8 cellular contexts compared by ENCODE assay signal in the genomic region with DNA sequence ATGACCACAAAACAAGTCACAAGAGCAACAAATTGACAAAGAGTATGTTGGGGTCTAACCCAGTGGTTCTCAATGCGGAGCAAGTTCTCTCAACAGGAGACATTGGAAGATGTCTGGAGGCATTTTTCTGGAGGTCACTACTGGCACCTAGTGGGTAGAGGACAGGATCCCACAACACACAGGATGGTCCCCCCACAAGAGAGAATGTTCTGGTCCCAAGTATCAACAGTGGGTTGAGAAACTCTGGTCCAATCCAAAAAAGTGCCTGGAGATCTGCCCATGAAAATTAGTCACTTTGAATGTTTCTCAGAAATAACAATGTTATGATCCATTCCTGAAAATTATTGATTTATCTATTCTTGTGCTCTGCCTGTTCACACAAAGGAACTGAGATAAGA. TPM values are rescaled to one million over a fixed set of nuclear protein-coding genes. Genes with fewer than 3 reads are reported as not detected.
DNase-seq lines count a peak whose midpoint lies in the region; ATAC-seq and TF ChIP-seq lines count a peak whose summit lies in the region.

No MANE protein-coding gene starts in this region.

- no peak for DNase-seq in activated CD8-positive, alpha-beta memory T cell treated with anti-CD3 and anti-CD28 coated beads, Interleukin-2, amount 10 ng/mL, durations not matched to agents 7 days and 5 days
- DNase-seq in activated CD8-positive, alpha-beta memory T cell treated with anti-CD3 and anti-CD28 coated beads, Interleukin-2, amount 50 U/mL, for 48 hours, result no peak
- DNase-seq in activated naive CD8-positive, alpha-beta T cell treated with anti-CD3 and anti-CD28 coated beads, Interleukin-2, amount 10 ng/mL, durations not matched to agents 7 days and 5 days, result no peak
- DNase-seq in kidney tubule cell (ENCODE audit: low spot score) (peak; percentile 56), type B pancreatic cell (ENCODE audit: extremely low spot score, unreplicated experiment) (no peak), anterior cingulate cortex (lab: John Stamatoyannopoulos, UW) (no peak), retina (no peak)

- peaks cover 2% of the 10 kb centered on the region for H3K9me3 Mint-ChIP-seq in activated CD8-positive, alpha-beta memory T cell treated with anti-CD3 and anti-CD28 coated beads, Interleukin-2, amount 10 ng/mL, durations not matched to agents 7 days and 5 days (ENCODE audit: low read depth)
- H3K9me3 Mint-ChIP-seq in activated naive CD8-positive, alpha-beta T cell treated with anti-CD3 and anti-CD28 coated beads, Interleukin-2, amount 10 ng/mL, durations not matched to agents 7 days and 5 days, result peaks cover 2% of the 10 kb centered on the region
- H3K9me3 Mint-ChIP-seq in type B pancreatic cell, result peaks cover 4% of the 10 kb centered on the region

- peaks cover 3% of the 10 kb centered on the region for H3K27me3 Mint-ChIP-seq in activated CD8-positive, alpha-beta memory T cell treated with anti-CD3 and anti-CD28 coated beads, Interleukin-2, amount 10 ng/mL, durations not matched to agents 7 days and 5 days
- H3K27me3 Mint-ChIP-seq in activated naive CD8-positive, alpha-beta T cell treated with anti-CD3 and anti-CD28 coated beads, Interleukin-2, amount 10 ng/mL, durations not matched to agents 7 days and 5 days, result peaks cover 6% of the 10 kb centered on the region
- H3K27me3 Mint-ChIP-seq in type B pancreatic cell, result peaks cover 5% of the 10 kb centered on the region

- H3K4me1 Mint-ChIP-seq in activated CD8-positive, alpha-beta memory T cell treated with anti-CD3 and anti-CD28 coated beads, Interleukin-2, amount 10 ng/mL, durations not matched to agents 7 days and 5 days, result peaks cover 62% of the 10 kb centered on the region
- H3K4me1 Mint-ChIP-seq in activated naive CD8-positive, alpha-beta T cell treated with anti-CD3 and anti-CD28 coated beads, Interleukin-2, amount 10 ng/mL, durations not matched to agents 7 days and 5 days, result peaks cover 26% of the 10 kb centered on the region
- peaks cover 52% of the 10 kb centered on the region for H3K4me1 Mint-ChIP-seq in type B pancreatic cell (ENCODE audit: unreplicated experiment)

- CTCF ChIA-PET in activated CD8-positive, alpha-beta memory T cell treated with anti-CD3 and anti-CD28 coated beads, Interleukin-2, amount 10 ng/mL, durations not matched to agents 7 days and 5 days (lab: Charles Lee), result no interaction called here

- ATAC-seq in activated CD8-positive, alpha-beta memory T cell treated with anti-CD3 and anti-CD28 coated beads, Interleukin-2, amount 10 ng/mL, durations not matched to agents 7 days and 5 days, result no peak
- no peak for ATAC-seq in activated naive CD8-positive, alpha-beta T cell treated with anti-CD3 and anti-CD28 coated beads, Interleukin-2, amount 10 ng/mL, durations not matched to agents 7 days and 5 days (ENCODE audit: low read depth)
- no peak for ATAC-seq in HG03521 (IDR thresholded peaks at IDR 0.05; ENCODE audit: unreplicated experiment)

- POLR2A ChIA-PET in activated naive CD8-positive, alpha-beta T cell treated with anti-CD3 and anti-CD28 coated beads, Interleukin-2, amount 10 ng/mL, durations not matched to agents 7 days and 5 days (lab: Charles Lee), result no interaction called here

- H3K4me3 Mint-ChIP-seq in activated CD8-positive, alpha-beta memory T cell treated with anti-CD3 and anti-CD28 coated beads, Interleukin-2, amount 10 ng/mL, durations not matched to agents 7 days and 5 days, result peak overlapping the region; percentile 87
- no peak overlapping the region for H3K4me3 Mint-ChIP-seq in activated naive CD8-positive, alpha-beta T cell treated with anti-CD3 and anti-CD28 coated beads, Interleukin-2, amount 10 ng/mL, durations not matched to agents 7 days and 5 days
- H3K4me3 Mint-ChIP-seq in type B pancreatic cell, result peak overlapping the region; percentile 27

- TF ChIP-seq CTCF in type B pancreatic cell (conservative IDR thresholded peaks at IDR 0.05), result no peak

- H3K36me3 Mint-ChIP-seq in activated CD8-positive, alpha-beta memory T cell treated with anti-CD3 and anti-CD28 coated beads, Interleukin-2, amount 10 ng/mL, durations not matched to agents 7 days and 5 days, result peaks cover 41% of the 10 kb centered on the region
- peaks cover 8% of the 10 kb centered on the region for H3K36me3 Mint-ChIP-seq in activated naive CD8-positive, alpha-beta T cell treated with anti-CD3 and anti-CD28 coated beads, Interleukin-2, amount 10 ng/mL, durations not matched to agents 7 days and 5 days
- H3K36me3 Mint-ChIP-seq in type B pancreatic cell, result peaks cover 21% of the 10 kb centered on the region

- H3K27ac Mint-ChIP-seq in activated CD8-positive, alpha-beta memory T cell treated with anti-CD3 and anti-CD28 coated beads, Interleukin-2, amount 10 ng/mL, durations not matched to agents 7 days and 5 days, result peak overlapping the region; percentile 88
- H3K27ac Mint-ChIP-seq in activated naive CD8-positive, alpha-beta T cell treated with anti-CD3 and anti-CD28 coated beads, Interleukin-2, amount 10 ng/mL, durations not matched to agents 7 days and 5 days, result peak overlapping the region; percentile 10
- H3K27ac Mint-ChIP-seq in type B pancreatic cell, result peak overlapping the region; percentile 37

RNA-seq across cellular contexts. Expression of a gene that starts 3.3 kb away (rescaled TPM):
- 10 to 100 TPM; 66.9 to 73.9 TPM for total RNA-seq in activated CD8-positive, alpha-beta memory T cell treated with anti-CD3 and anti-CD28 coated beads, Interleukin-2, amount 10 ng/mL, durations not matched to agents 7 days and 5 days
- 10 to 100 TPM; 29.7 to 36.9 TPM for total RNA-seq in activated naive CD8-positive, alpha-beta T cell treated with anti-CD3 and anti-CD28 coated beads, Interleukin-2, amount 10 ng/mL, durations not matched to agents 7 days and 5 days
- total RNA-seq in type B pancreatic cell (ENCODE audit: low replicate concordance), result 32.2 and 33.7 TPM in 2 replicates

RNA-seq across cellular contexts. Expression of a gene that starts 25.8 kb away (rescaled TPM):
- total RNA-seq in activated CD8-positive, alpha-beta memory T cell treated with anti-CD3 and anti-CD28 coated beads, Interleukin-2, amount 10 ng/mL, durations not matched to agents 7 days and 5 days, result not detected
- not detected for total RNA-seq in activated naive CD8-positive, alpha-beta T cell treated with anti-CD3 and anti-CD28 coated beads, Interleukin-2, amount 10 ng/mL, durations not matched to agents 7 days and 5 days
- total RNA-seq in type B pancreatic cell (ENCODE audit: low replicate concordance), result not detected in 2 replicates

Comparison
In these comparisons a context has a peak if more than half of its experiments do, and no peak if none do; other contexts are left out.
1. H3K27ac Mint-ChIP-seq: peak in every context shown above with its lines; median percentile 88 in activated CD8-positive, alpha-beta memory T cell treated with anti-CD3 and anti-CD28 coated beads, Interleukin-2, amount 10 ng/mL, durations not matched to agents 7 days and 5 days; 37 in type B pancreatic cell; 10 in activated naive CD8-positive, alpha-beta T cell treated with anti-CD3 and anti-CD28 coated beads, Interleukin-2, amount 10 ng/mL, durations not matched to agents 7 days and 5 days.